14 cellular contexts compared by ENCODE assay signal in genomic region chr16:25270577-25270976, GRCh38. TPM values are rescaled to one million over a fixed set of nuclear protein-coding genes. Genes with fewer than 3 reads are reported as not detected.
"Had no signal": no experiment of that assay in that cellular context is flagged by ENCODE, and none has a peak within 500 bp of the region (broad histone marks: within the 10 kb centered on the region; RNA-seq: fewer than 3 reads in every experiment).

No MANE protein-coding gene starts in this region.

- DNase-seq: activated CD4-positive, alpha-beta T cell treated with anti-CD3 and anti-CD28 coated beads, Interleukin-2, amount 50 U/mL, for 4 hours; activated gamma-delta T cell treated with Interleukin-2 at 50 U/mL for 16 hours; cerebellar nuclear complex; cortex of kidney; immature natural killer cell; kidney glomerular epithelial cell; left ventricle myocardium inferior; mesenchymal stem cell; mucosa of descending colon; naive B cell; stimulated activated CD8-positive, alpha-beta memory T cell treated with anti-CD3 and anti-CD28 coated beads, Interleukin-4, amount 100 ng/mL, for 48 hours; stimulated activated naive CD4-positive, alpha-beta T cell; thyroid gland; WERI-Rb-1 had no signal

RNA-seq across cellular contexts. Expression of gene AQP8, which starts 53.8 kb away (rescaled TPM):
- polyA plus RNA-seq: immature natural killer cell had no signal
